Comparison of ENCODE assay signal across 22 cellular contexts in the genomic region with DNA sequence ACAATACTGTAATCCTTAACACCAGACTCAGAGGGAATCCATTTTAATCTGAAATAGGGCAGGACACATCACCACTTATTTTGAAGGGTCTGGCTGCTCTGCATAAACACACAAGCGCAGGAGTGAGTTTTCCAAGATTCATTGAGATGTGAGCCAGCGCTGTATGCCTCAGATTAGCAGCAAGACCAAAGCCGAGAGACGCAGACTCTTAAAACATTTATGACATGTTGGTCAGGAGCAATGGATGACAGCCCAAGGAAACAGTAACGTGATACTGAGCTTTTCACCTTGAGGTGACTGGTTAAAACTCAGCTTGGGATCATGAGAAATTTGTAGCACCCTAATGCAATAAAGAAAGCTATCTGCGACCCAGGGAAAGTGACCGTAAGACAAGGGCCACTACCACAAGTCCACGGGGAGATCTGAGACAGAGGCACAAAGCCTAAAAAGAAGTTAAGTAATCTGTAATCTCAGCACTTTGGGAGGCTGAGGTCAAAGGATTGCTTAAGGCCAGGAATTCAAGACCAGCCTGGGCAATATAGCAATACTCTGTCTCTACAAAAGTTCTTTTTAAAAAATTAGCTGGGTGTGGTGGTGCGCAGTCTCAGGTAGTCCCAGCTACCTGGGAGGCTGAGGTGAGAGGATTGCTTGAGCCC.
"Had no signal": no experiment of that assay in that cellular context is flagged by ENCODE, and none has a peak within 500 bp of the region (broad histone marks: within the 10 kb centered on the region; RNA-seq: fewer than 3 reads in every experiment).

No MANE protein-coding gene starts in this region.

- H3K36me3 Mint-ChIP-seq: activated naive CD8-positive, alpha-beta T cell treated with anti-CD3 and anti-CD28 coated beads, Interleukin-2, amount 10 ng/mL, durations not matched to agents 7 days and 5 days; WTC11 had no signal

- H3K9me3 ChIP-seq: adrenal gland, breast epithelium, Peyer's patch had no signal

- H3K4me1 ChIP-seq: adrenal gland, breast epithelium, Peyer's patch had no signal

- H3K9me3 Mint-ChIP-seq: activated CD4-positive, alpha-beta memory T cell treated with anti-CD3 and anti-CD28 coated beads, Interleukin-2, amount 10 ng/mL, durations not matched to agents 7 days and 5 days; activated naive CD8-positive, alpha-beta T cell treated with anti-CD3 and anti-CD28 coated beads, Interleukin-2, amount 10 ng/mL, durations not matched to agents 7 days and 5 days; T-helper 1 cell treated with Interleukin-12 subunit alpha and Interleukin-12 subunit beta and Interleukin-4 antibody, amounts not matched to agents 30 μg/mL and 1 μg/mL, for 36 hours; WTC11 had no signal

- DNase-seq: activated CD4-positive, alpha-beta memory T cell treated with anti-CD3 and anti-CD28 coated beads, Interleukin-2, amount 10 ng/mL, durations not matched to agents 7 days and 5 days; activated CD4-positive, alpha-beta T cell treated with anti-CD3 and anti-CD28 coated beads for 1 hour; activated CD4-positive, alpha-beta T cell treated with anti-CD3 and anti-CD28 coated beads, Interleukin-2, amount 50 U/mL, for 1 hour; activated naive CD4-positive, alpha-beta T cell treated with anti-CD3 and anti-CD28 coated beads, Interleukin-2, amount 50 U/mL, for 16 hours; activated naive CD8-positive, alpha-beta T cell treated with anti-CD3 and anti-CD28 coated beads, Interleukin-2, amount 10 ng/mL, durations not matched to agents 7 days and 5 days; adrenal gland; anterior cingulate cortex; Kasumi-1; KBM-7; NCI-H1048; NCI-H146; NCI-H187 treated with DMSO at 0.1 percent for 48 hours; NCI-H2081 treated with DMSO at 0.1 percent for 48 hours; NCI-H446; NCI-H524; Peyer's patch; SHP77 treated with DMSO at 0.1 percent for 48 hours; T-helper 9 cell had no signal

- H3K27me3 ChIP-seq: adrenal gland, breast epithelium, Peyer's patch had no signal

- H3K4me3 Mint-ChIP-seq: activated CD4-positive, alpha-beta memory T cell treated with anti-CD3 and anti-CD28 coated beads, Interleukin-2, amount 10 ng/mL, durations not matched to agents 7 days and 5 days; activated naive CD8-positive, alpha-beta T cell treated with anti-CD3 and anti-CD28 coated beads, Interleukin-2, amount 10 ng/mL, durations not matched to agents 7 days and 5 days; T-helper 1 cell treated with Interleukin-12 subunit alpha and Interleukin-12 subunit beta and Interleukin-4 antibody, amounts not matched to agents 30 μg/mL and 1 μg/mL, for 36 hours; WTC11 had no signal

- H3K4me1 Mint-ChIP-seq: activated CD4-positive, alpha-beta memory T cell treated with anti-CD3 and anti-CD28 coated beads, Interleukin-2, amount 10 ng/mL, durations not matched to agents 7 days and 5 days; activated naive CD8-positive, alpha-beta T cell treated with anti-CD3 and anti-CD28 coated beads, Interleukin-2, amount 10 ng/mL, durations not matched to agents 7 days and 5 days had no signal

- H3K36me3 ChIP-seq: adrenal gland, breast epithelium, Peyer's patch had no signal

- H3K27ac Mint-ChIP-seq: activated CD4-positive, alpha-beta memory T cell treated with anti-CD3 and anti-CD28 coated beads, Interleukin-2, amount 10 ng/mL, durations not matched to agents 7 days and 5 days; activated naive CD8-positive, alpha-beta T cell treated with anti-CD3 and anti-CD28 coated beads, Interleukin-2, amount 10 ng/mL, durations not matched to agents 7 days and 5 days; T-helper 1 cell treated with Interleukin-12 subunit alpha and Interleukin-12 subunit beta and Interleukin-4 antibody, amounts not matched to agents 30 μg/mL and 1 μg/mL, for 36 hours; WTC11 had no signal

- H3K27ac ChIP-seq: adrenal gland, breast epithelium, Peyer's patch, RWPE1 had no signal

- H3K4me3 ChIP-seq: adrenal gland, breast epithelium, Peyer's patch had no signal

- ATAC-seq: WTC11 had no signal
